Comparison of ENCODE assay signal across 11 cellular contexts in the genomic region with DNA sequence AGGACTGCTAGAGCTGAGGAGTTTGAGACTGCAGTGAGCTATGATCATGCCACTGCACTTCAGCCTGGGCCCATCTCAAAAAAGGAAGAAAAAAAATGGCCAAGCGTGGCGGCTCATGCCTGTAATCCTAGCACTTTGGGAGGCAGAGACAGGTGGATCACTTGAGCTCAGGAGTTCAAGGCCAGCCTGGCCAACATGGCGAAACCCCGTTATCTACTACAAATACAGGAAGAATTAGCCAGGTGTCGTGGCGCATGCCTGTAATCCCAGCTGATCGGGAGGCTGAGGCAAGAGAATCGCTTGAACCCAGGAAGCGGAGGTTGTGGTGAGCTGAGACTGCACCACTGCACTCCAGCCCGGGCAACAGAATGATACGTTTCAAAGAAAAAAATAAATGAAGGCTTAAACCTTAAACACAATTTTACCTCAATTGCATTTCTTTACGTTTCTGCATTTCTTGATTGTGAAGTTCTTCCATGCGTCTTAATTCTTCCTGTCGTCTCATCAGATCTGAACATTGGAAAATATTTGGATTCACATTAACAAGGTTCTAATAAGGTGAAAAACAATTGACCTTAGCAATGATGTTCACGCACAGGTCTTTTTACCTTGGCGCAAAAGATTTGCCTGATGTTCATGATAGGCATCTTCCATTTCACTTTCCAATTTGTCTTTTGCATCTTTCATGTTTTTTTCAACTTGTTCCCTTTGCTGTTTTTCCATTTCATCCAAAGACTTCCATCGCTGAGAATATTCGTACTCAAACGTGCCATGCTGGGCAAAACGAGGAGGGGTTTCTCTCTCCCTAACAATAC. TPM values are rescaled to one million over a fixed set of nuclear protein-coding genes. Genes with fewer than 3 reads are reported as not detected.
DNase-seq lines count a peak whose midpoint lies in the region; ATAC-seq and TF ChIP-seq lines count a peak whose summit lies in the region.
"Had no signal": no experiment of that assay in that cellular context is flagged by ENCODE, and none has a peak within 500 bp of the region (broad histone marks: within the 10 kb centered on the region; RNA-seq: fewer than 3 reads in every experiment).

No MANE protein-coding gene starts in this region.

- ATAC-seq in DND-41 (ENCODE audit: insufficient read depth, low read depth) (no peak), HG02610 (IDR thresholded peaks at IDR 0.05; ENCODE audit: unreplicated experiment) (no peak)
- ATAC-seq: gastrocnemius medialis had no signal

- H3K27me3 ChIP-seq in DND-41 (ENCODE audit: insufficient read depth, low read length, poor library complexity) (no peaks in the 10 kb centered on the region), dorsolateral prefrontal cortex (no peaks in the 10 kb centered on the region), osteoblast (ENCODE audit: insufficient read depth, low read length) (no peaks in the 10 kb centered on the region), prostate gland (replicated peaks; ENCODE audit: insufficient read depth) (no peaks in the 10 kb centered on the region)
- H3K27me3 ChIP-seq: gastrocnemius medialis had no signal

- 0 out of 2 replicates have a peak overlapping the region, but pooled peaks have one; percentile 100 for H3K9ac ChIP-seq in DND-41 (ENCODE audit: low read depth, low read length)

- no peak overlapping the region for H3K27ac ChIP-seq in DND-41 (ENCODE audit: low read length)
- no peak overlapping the region for H3K27ac ChIP-seq in OCI-LY7 (ENCODE audit: low read depth, low read length, poor library complexity, severe bottlenecking)
- H3K27ac ChIP-seq in dorsolateral prefrontal cortex, result peak overlapping the region in 2 of 59 donors; percentile 1 to 28
- peak overlapping the region; percentile 21 for H3K27ac ChIP-seq in osteoblast (ENCODE audit: low read depth, low read length)
- no peak overlapping the region for H3K27ac ChIP-seq in prostate gland

- H3K4me1 ChIP-seq in DND-41 (ENCODE audit: insufficient read depth, low read length) (peaks cover 76% of the 10 kb centered on the region), OCI-LY7 (ENCODE audit: insufficient read depth, low read length, poor library complexity, severe bottlenecking) (peaks cover 39% of the 10 kb centered on the region), osteoblast (ENCODE audit: insufficient read depth, low read length) (peaks cover 52% of the 10 kb centered on the region), prostate gland (replicated peaks) (peaks cover 24% of the 10 kb centered on the region)

- 63% methylated on average over 20 of the region's 20 CpGs for WGBS in prostate gland

- BruUV-seq in OCI-LY7 (replicated peaks; lab: Mats Ljungman, UMichigan), result no TSS peak

- CTCF ChIA-PET in OCI-LY7 (lab: Charles Lee; ENCODE audit: unreplicated experiment), result no interaction called here

- no peaks in the 10 kb centered on the region for H3K9me2 ChIP-seq in OCI-LY7 (ENCODE audit: insufficient read depth, low read length)

- intact Hi-C loops in OCI-LY7 (cut with micrococcal nuclease; ENCODE audit: unreplicated experiment), result no loop called here
- intact Hi-C loops in dorsolateral prefrontal cortex (cut with DNase I), result loop anchor here in 1 of 2 donors (10.0 kb wide), 1 partner anchor 334 kb away; the partner anchor contains the start of gene SMIM12
- intact Hi-C loops in prostate gland (cut with DNase I), result no loop called here

- H3K4me3 ChIP-seq in DND-41 (ENCODE audit: low read depth in 1 of 2, low read length in 2 of 2) (peak overlapping the region in 1 of 2 experiments; percentile 85; a peak in 3 of 4 replicates), OCI-LY7 (ENCODE audit: low read depth, low read length, poor library complexity, severe bottlenecking) (no peak overlapping the region), dorsolateral prefrontal cortex (peak overlapping the region in 44 of 59 donors; percentile 21 to 100 (median 95)), osteoblast (ENCODE audit: insufficient read depth, low read length) (peak overlapping the region; percentile 97), prostate gland (no peak overlapping the region)

- H3K36me3 ChIP-seq in DND-41 (ENCODE audit: insufficient read depth, low read length) (peaks cover 91% of the 10 kb centered on the region), OCI-LY7 (ENCODE audit: insufficient read depth, low read length) (peaks cover 90% of the 10 kb centered on the region), osteoblast (ENCODE audit: insufficient read depth, low read length) (peaks cover 77% of the 10 kb centered on the region), prostate gland (peaks cover 20 to 29% of the 10 kb centered on the region in 2 donors)

- TF ChIP-seq CTCF in DND-41 (IDR thresholded peaks at IDR 0.05; ENCODE audit: borderline replicate concordance, extremely low read depth, low read length, poor library complexity, severe bottlenecking) (no peak), OCI-LY7 (conservative IDR thresholded peaks at IDR 0.05; ENCODE audit: low read length) (no peak), dorsolateral prefrontal cortex (IDR thresholded peaks at IDR 0.05 in 54 of 56, conservative IDR thresholded peaks at IDR 0.05 in 2 of 56; ENCODE audit: low read depth in 1 of 56, partially characterized antibody in 56 of 56) (no peak), osteoblast (IDR thresholded peaks at IDR 0.05; ENCODE audit: extremely low read depth, low read depth, low read length) (no peak), prostate gland (IDR thresholded peaks at IDR 0.05) (no peak)

- H2AFZ ChIP-seq in DND-41 (ENCODE audit: low read depth, low read length), result no peak overlapping the region
- H2AFZ ChIP-seq in OCI-LY7 (ENCODE audit: low read length), result no peak overlapping the region
- no peak overlapping the region for H2AFZ ChIP-seq in osteoblast (ENCODE audit: low read length)

- H3K9me3 ChIP-seq in DND-41 (ENCODE audit: insufficient read depth, low read length, severe bottlenecking), result no peaks in the 10 kb centered on the region
- H3K9me3 ChIP-seq in OCI-LY7 (ENCODE audit: low read length), result no peaks in the 10 kb centered on the region
- no peaks in the 10 kb centered on the region for H3K9me3 ChIP-seq in osteoblast (ENCODE audit: low read depth, low read length)
- H3K9me3 ChIP-seq in prostate gland, result no peaks in the 10 kb centered on the region
- H3K9me3 ChIP-seq: gastrocnemius medialis had no signal

- POLR2A ChIA-PET in OCI-LY7 (lab: Charles Lee), result no interaction called here

- TF ChIP-seq POLR2A in prostate gland (IDR thresholded peaks at IDR 0.05), result no peak

- H3K4me2 ChIP-seq in DND-41 (ENCODE audit: insufficient read depth, low read length) (peak overlapping the region; percentile 70), OCI-LY7 (ENCODE audit: low read length) (peak overlapping the region; percentile 76; the same call in 1 of the 2 replicates), osteoblast (ENCODE audit: insufficient read depth, low read length) (peak overlapping the region; percentile 95)

- DNase-seq in DND-41 (peak; percentile 31), OCI-LY7 (ENCODE audit: low spot score) (no peak), dorsolateral prefrontal cortex (no peak), osteoblast (ENCODE audit: insufficient read length, low spot score, missing footprints) (no peak), globus pallidus (ENCODE audit: low spot score) (no peak), prostate gland (ENCODE audit: low spot score) (no peak)
- DNase-seq: central memory CD4-positive, alpha-beta T cell; DMS79; gastrocnemius medialis; NCI-H69 had no signal

- H4K20me1 ChIP-seq in DND-41 (ENCODE audit: insufficient read depth, low read length) (peaks cover 80% of the 10 kb centered on the region), OCI-LY7 (ENCODE audit: insufficient read depth, low read length) (peaks cover 78% of the 10 kb centered on the region), osteoblast (ENCODE audit: insufficient read depth, low read length) (peaks cover 80% of the 10 kb centered on the region)

- peaks cover 96% of the 10 kb centered on the region for H3K79me2 ChIP-seq in DND-41 (ENCODE audit: insufficient read depth, low read length)
- H3K79me2 ChIP-seq in OCI-LY7 (ENCODE audit: insufficient read depth, low read depth, low read length), result peaks cover 92% of the 10 kb centered on the region
- peaks cover 91% of the 10 kb centered on the region for H3K79me2 ChIP-seq in osteoblast (ENCODE audit: insufficient read depth, low read length)

RNA-seq across cellular contexts. Expression of gene SFPQ, which starts 4.2 kb away (rescaled TPM):
- 395 and 569 TPM in 2 replicates for total RNA-seq in OCI-LY7 (2014; rRNA removed; shearing (Covaris generic))
- 532 and 593 TPM in 2 replicates for total RNA-seq in OCI-LY7 (2022)
- 100 to 1,000 TPM; 173 to 335 (median 231) TPM for total RNA-seq in dorsolateral prefrontal cortex
- total RNA-seq in osteoblast, result 163 and 187 TPM in 2 replicates
- 100 to 1,000 TPM; 178 to 311 TPM for total RNA-seq in prostate gland

Comparison
In these comparisons a context has a peak if more than half of its experiments do, and no peak if none do; other contexts are left out.
1. H3K4me3 ChIP-seq: peak in dorsolateral prefrontal cortex (44 of 59) and osteoblast (single experiment); none in OCI-LY7 (single experiment) and prostate gland (0 of 2).
2. Peak in every context shown above with its lines, with median percentiles within 50 percentile points of each other: H3K4me2 ChIP-seq.